Comparison of ENCODE assay signal across 7 cellular contexts in the genomic region with DNA sequence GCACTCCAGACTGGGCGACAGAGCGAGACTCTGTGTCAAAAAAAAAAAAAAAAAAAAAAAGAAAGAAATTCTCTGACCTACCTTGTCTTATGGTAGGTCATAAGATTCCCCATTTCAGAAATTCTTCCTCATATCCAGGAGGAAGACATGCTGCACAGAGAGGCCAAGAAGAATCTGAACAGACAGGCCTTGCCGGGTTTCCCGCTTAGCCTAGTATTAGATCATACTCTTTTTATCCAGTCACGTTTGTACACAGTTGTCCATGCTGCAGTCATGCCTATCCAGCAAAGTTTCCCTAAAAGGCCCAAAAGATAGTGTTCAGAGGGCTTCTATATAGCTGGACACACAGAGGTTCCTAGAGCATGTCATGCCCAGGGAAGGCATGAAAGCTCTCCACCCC.
"Had no signal": no experiment of that assay in that cellular context is flagged by ENCODE, and none has a peak within 500 bp of the region (broad histone marks: within the 10 kb centered on the region; RNA-seq: fewer than 3 reads in every experiment).

No MANE protein-coding gene starts in this region.

- ATAC-seq: K562 had no signal

- H3K9ac ChIP-seq: GM23248 had no signal

- H3K9me3 ChIP-seq: HAP-1 had no signal

- H3K36me3 ChIP-seq: HAP-1 had no signal

- FAIRE-seq: HTR-8/SVneo, K562 had no signal

- H3K27ac ChIP-seq: GM23248 had no signal

- DNase-seq: GM23248, GOT3, H7, IMR-90 had no signal

- H2AFZ ChIP-seq: GM23248 had no signal

- H3K4me3 ChIP-seq: GM23248, HAP-1, K562 had no signal
